ENCODE assay signal across 23 cellular contexts in the genomic region with DNA sequence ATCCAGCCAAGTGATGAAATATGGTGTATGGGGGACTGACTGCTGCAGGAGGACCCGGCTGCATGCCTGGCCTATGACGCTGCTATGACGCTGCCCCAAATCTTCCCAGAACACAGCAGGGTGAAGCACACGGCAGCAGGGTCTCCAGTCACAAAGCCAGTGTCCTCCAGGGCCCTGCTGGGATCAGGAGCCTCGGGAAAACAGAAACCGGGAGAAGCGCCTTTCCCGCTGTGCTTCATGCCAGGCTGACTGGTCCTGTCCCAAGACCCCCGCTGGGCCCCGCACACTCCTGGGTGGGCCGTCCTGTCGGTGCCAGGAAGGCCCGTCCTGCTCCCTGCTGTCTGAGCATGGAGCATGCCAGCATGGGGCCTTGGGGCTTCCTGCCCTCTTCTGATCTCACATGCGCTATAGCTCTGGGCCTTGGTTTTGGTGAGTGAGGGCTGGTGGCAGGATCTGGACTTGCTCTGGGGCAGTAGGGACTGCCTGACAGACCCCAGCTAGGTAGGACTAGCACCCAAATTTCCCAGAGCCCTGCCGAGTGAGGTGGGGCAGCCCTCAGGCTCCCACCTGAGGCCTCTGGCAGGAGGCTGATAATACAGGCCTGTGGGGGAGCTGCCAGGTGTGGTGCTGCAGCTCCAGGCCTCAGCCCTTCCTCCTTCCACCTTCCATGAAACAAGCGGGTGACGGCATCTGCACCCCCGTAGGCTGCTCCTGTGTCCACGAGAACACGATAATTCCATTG.
A peak's percentile ranks its signal among the peaks of the same experiment; 100 is the strongest.
DNase-seq lines count a peak whose midpoint lies in the region; ATAC-seq lines count a peak whose summit lies in the region.
"Had no signal": no experiment of that assay in that cellular context is flagged by ENCODE, and none has a peak within 500 bp of the region (broad histone marks: within the 10 kb centered on the region; RNA-seq: fewer than 3 reads in every experiment).

No MANE protein-coding gene starts in this region.

- H4K8ac ChIP-seq in neuronal stem cell (ENCODE audit: low read depth, low read length), result no peak overlapping the region

- H3K4me2 ChIP-seq in BLaER1 treated with 17β-estradiol and CSF1 and Interleukin-3, amounts not matched to agents 10 nM and 100 nM, result peak overlapping the region in 8 of 11 experiments; percentile 26 to 99 (median 56); a peak in 13 of 22 replicates
- no peak overlapping the region for H3K4me2 ChIP-seq in neuronal stem cell (ENCODE audit: insufficient read depth, low read length, poor library complexity, severe bottlenecking)

- no peak for ATAC-seq in GM19467 (IDR thresholded peaks at IDR 0.05; ENCODE audit: unreplicated experiment)
- ATAC-seq: activated CD4-positive, CD25-positive, alpha-beta regulatory T cell treated with anti-CD3 and anti-CD28 coated beads, Interleukin-2, amount 50 U/mL, for 24 hours; activated naive CD4-positive, alpha-beta T cell treated with anti-CD3 and anti-CD28 coated beads, Interleukin-2, amount 50 U/mL, for 72 hours; activated T-helper 17 cell treated with anti-CD3 and anti-CD28 coated beads, Interleukin-2, amount 50 U/mL, for 72 hours; CD8-positive, alpha-beta T cell; stimulated activated naive CD8-positive, alpha-beta T cell treated with anti-CD3 and anti-CD28 coated beads, Interleukin-15, Interleukin-2, amounts not matched to agents 100 U/mL and 50 U/mL, for 24 hours had no signal

- H3K9ac ChIP-seq in BLaER1 treated with 17β-estradiol and CSF1 and Interleukin-3, amounts not matched to agents 10 nM and 100 nM, result peak overlapping the region in 3 of 11 experiments; percentile 3 to 37 (median 10); a peak in 1 of 22 replicates
- no peak overlapping the region for H3K9ac ChIP-seq in neuronal stem cell (ENCODE audit: low read depth, low read length, poor library complexity)

- DNase-seq in ELR (ENCODE audit: low read depth), result peak; percentile 7
- peak; percentile 60 for DNase-seq in brain pericyte (ENCODE audit: low read depth, low spot score)
- DNase-seq in neuronal stem cell (ENCODE audit: low spot score), result no peak
- DNase-seq in germinal center (ENCODE audit: low spot score), result no peak
- DNase-seq in NCI-H82 (lab: John Stamatoyannopoulos, UW), result no peak
- DNase-seq: activated CD4-positive, alpha-beta T cell treated with anti-CD3 and anti-CD28 coated beads, Interleukin-2, amount 50 U/mL, for 48 hours; activated CD8-positive, alpha-beta memory T cell treated with anti-CD3 and anti-CD28 coated beads, Interleukin-2, amount 50 U/mL, for 4 hours; CD8-positive, alpha-beta T cell; glutamatergic neuron; NCI-H1092; NCI-H2029; NCI-H2227 treated with DMSO at 0.1 percent for 48 hours; NCI-H526 treated with DMSO at 0.1 percent for 48 hours; SJCRH30; stimulated activated naive CD8-positive, alpha-beta T cell treated with anti-CD3 and anti-CD28 coated beads, Interleukin-15, Interleukin-2, amounts not matched to agents 100 U/mL and 50 U/mL, for 24 hours; T-helper 1 cell; testis; uterus had no signal

- H2AFZ ChIP-seq in neuronal stem cell (ENCODE audit: low read length), result no peak overlapping the region

- H3K23ac ChIP-seq in neuronal stem cell (ENCODE audit: low read depth, low read length, poor library complexity), result peak overlapping the region; percentile 53

- no peak overlapping the region for H2BK12ac ChIP-seq in neuronal stem cell (ENCODE audit: low read length)

- H3K4ac ChIP-seq in neuronal stem cell (ENCODE audit: low read length), result no peak overlapping the region

- H3K36me3 ChIP-seq in BLaER1 treated with 17β-estradiol and CSF1 and Interleukin-3, amounts not matched to agents 10 nM and 100 nM, result peaks cover 0 to 36% (median 9%) of the 10 kb centered on the region in 11 experiments; a peak in 11 of 22 replicates
- H3K36me3 ChIP-seq in neuronal stem cell (replicated peaks in 1 of 2; ENCODE audit: control insufficient read depth in 2 of 2, insufficient read depth in 2 of 2, low read length in 2 of 2), result no peaks in the 10 kb centered on the region
- H3K36me3 ChIP-seq: SJCRH30, uterus had no signal

- H2BK15ac ChIP-seq in neuronal stem cell (ENCODE audit: low read length), result no peak overlapping the region

- H3K14ac ChIP-seq in neuronal stem cell (ENCODE audit: low read length), result peak overlapping the region; percentile 73

- no peaks in the 10 kb centered on the region for H3K9me3 ChIP-seq in BLaER1 treated with 17β-estradiol and CSF1 and Interleukin-3, amounts not matched to agents 10 nM and 100 nM (replicated peaks in 1 of 11)
- H3K9me3 ChIP-seq in neuronal stem cell (replicated peaks in 1 of 2; ENCODE audit: control insufficient read depth in 2 of 2, insufficient read depth in 1 of 2, low read depth in 1 of 2, low read length in 2 of 2), result no peaks in the 10 kb centered on the region
- H3K9me3 ChIP-seq: SJCRH30, testis, uterus had no signal

- peaks cover 15 to 100% (median 91%) of the 10 kb centered on the region in 10 experiments for H3K4me1 ChIP-seq in BLaER1 treated with 17β-estradiol and CSF1 and Interleukin-3, amounts not matched to agents 10 nM and 100 nM
- no peaks in the 10 kb centered on the region for H3K4me1 ChIP-seq in neuronal stem cell (ENCODE audit: control insufficient read depth in 2 of 2, insufficient read depth in 1 of 2, low read depth in 1 of 2, low read length in 2 of 2)
- H3K4me1 ChIP-seq: SJCRH30, testis, uterus had no signal

- peak overlapping the region; percentile 44 for H3K18ac ChIP-seq in neuronal stem cell (ENCODE audit: low read length)

- peak overlapping the region; percentile 42 for H2BK5ac ChIP-seq in neuronal stem cell (ENCODE audit: low read length)

- H3K27ac ChIP-seq in BLaER1 treated with 17β-estradiol and CSF1 and Interleukin-3, amounts not matched to agents 10 nM and 100 nM, result no peak overlapping the region
- no peak overlapping the region for H3K27ac ChIP-seq in neuronal stem cell (replicated peaks; ENCODE audit: low read length)
- H3K27ac ChIP-seq: SJCRH30, testis had no signal

- no peak overlapping the region for H4K91ac ChIP-seq in neuronal stem cell (ENCODE audit: low read depth, low read length, poor library complexity)

- no peak overlapping the region for H3K4me3 ChIP-seq in BLaER1 treated with 17β-estradiol and CSF1 and Interleukin-3, amounts not matched to agents 10 nM and 100 nM
- no peak overlapping the region for H3K4me3 ChIP-seq in neuronal stem cell (ENCODE audit: low read length in 2 of 2)
- H3K4me3 ChIP-seq: SJCRH30, testis, uterus had no signal

- peaks cover 0 to 14% (median 0%) of the 10 kb centered on the region in 11 experiments; a peak in 5 of 22 replicates for H3K27me3 ChIP-seq in BLaER1 treated with 17β-estradiol and CSF1 and Interleukin-3, amounts not matched to agents 10 nM and 100 nM
- H3K27me3 ChIP-seq in neuronal stem cell (ENCODE audit: control insufficient read depth in 3 of 3, insufficient read depth in 3 of 3, low read depth in 1 of 3, low read length in 3 of 3), result no peaks in the 10 kb centered on the region
- H3K27me3 ChIP-seq: SJCRH30, testis, uterus had no signal

- H4K20me1 ChIP-seq in BLaER1 treated with 17β-estradiol and CSF1 and Interleukin-3, amounts not matched to agents 10 nM and 100 nM, result peaks cover 0 to 28% (median 0%) of the 10 kb centered on the region in 11 experiments; a peak in 3 of 22 replicates

- WGBS in neuronal stem cell (ENCODE audit: extremely low coverage in 2 of 2, insufficient read length in 2 of 2, insufficient replicate concordance in 1 of 2), 2 donors, result no CpG with 5 or more reads among the region's 20 CpGs

- peak overlapping the region; percentile 38 for H2AK5ac ChIP-seq in neuronal stem cell (ENCODE audit: low read depth, low read length)

- no peak overlapping the region for H2BK120ac ChIP-seq in neuronal stem cell (ENCODE audit: low read depth, low read length)

- H3K79me1 ChIP-seq in neuronal stem cell (ENCODE audit: low read depth, low read length), result no peaks in the 10 kb centered on the region

Comparison
In these comparisons a context has a peak if more than half of its experiments do, and no peak if none do; other contexts are left out.
1. DNase-seq: peak in ELR (single experiment) and brain pericyte (single experiment); none in neuronal stem cell (single experiment), germinal center (single experiment) and NCI-H82 (single experiment).